ENCODE assay signal across 29 cellular contexts in the genomic region with DNA sequence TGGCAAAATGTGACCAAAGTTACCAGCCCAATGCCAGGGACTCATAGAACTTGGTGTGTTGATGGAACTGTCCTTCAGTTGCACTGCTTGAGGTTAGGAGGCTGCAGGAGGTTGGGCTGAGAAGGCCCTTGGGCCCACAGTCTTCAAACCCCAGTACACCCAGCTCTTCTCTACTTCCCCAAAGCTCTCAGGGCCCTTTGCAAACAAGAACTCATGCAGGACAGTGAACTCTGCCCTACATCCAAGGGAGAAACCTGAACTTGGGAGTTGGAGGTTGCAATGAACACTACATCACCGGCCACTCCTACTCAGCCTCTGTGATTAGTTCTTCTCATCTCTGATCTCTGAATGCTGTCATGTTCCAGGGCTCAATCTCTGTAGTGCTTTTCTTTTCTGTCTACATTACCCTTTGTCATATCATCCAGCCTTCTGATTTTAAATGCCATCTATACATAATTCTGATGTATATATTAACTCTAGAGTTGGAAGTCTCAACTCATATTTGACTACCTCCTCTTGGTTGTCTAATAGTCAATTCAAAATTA.
DNase-seq lines count a peak whose midpoint lies in the region; ATAC-seq, FAIRE-seq and TF ChIP-seq lines count a peak whose summit lies in the region.
"Had no signal": no experiment of that assay in that cellular context is flagged by ENCODE, and none has a peak within 500 bp of the region (broad histone marks: within the 10 kb centered on the region; RNA-seq: fewer than 3 reads in every experiment).

No MANE protein-coding gene starts in this region.

- no peaks in the 10 kb centered on the region for H3K36me3 ChIP-seq in KMS-11 (ENCODE audit: insufficient read depth)
- H3K36me3 ChIP-seq: BE2C, heart left ventricle, SJCRH30, stomach, tibial nerve had no signal

- H3K27me3 Mint-ChIP-seq in activated CD8-positive, alpha-beta memory T cell treated with anti-CD3 and anti-CD28 coated beads, Interleukin-2, amount 10 ng/mL, durations not matched to agents 7 days and 5 days: peaks cover 32% of the 10 kb centered on the region
- H3K27me3 Mint-ChIP-seq: activated naive CD8-positive, alpha-beta T cell treated with anti-CD3 and anti-CD28 coated beads, Interleukin-2, amount 10 ng/mL, durations not matched to agents 7 days and 5 days had no signal

- H3K36me3 Mint-ChIP-seq in activated CD8-positive, alpha-beta memory T cell treated with anti-CD3 and anti-CD28 coated beads, Interleukin-2, amount 10 ng/mL, durations not matched to agents 7 days and 5 days: peaks cover 4% of the 10 kb centered on the region
- H3K36me3 Mint-ChIP-seq in stimulated activated effector memory CD8-positive, alpha-beta T cell treated with anti-CD3 and anti-CD28 coated beads, Interleukin-12 subunit alpha, Interleukin-12 subunit beta, amount 100 ng/mL, for 72 hours: no peaks in the 10 kb centered on the region
- H3K36me3 Mint-ChIP-seq: activated naive CD8-positive, alpha-beta T cell treated with anti-CD3 and anti-CD28 coated beads, Interleukin-2, amount 10 ng/mL, durations not matched to agents 7 days and 5 days had no signal

- ATAC-seq in activated CD8-positive, alpha-beta memory T cell treated with anti-CD3 and anti-CD28 coated beads, Interleukin-2, amount 10 ng/mL, durations not matched to agents 7 days and 5 days: peak; percentile 12
- peak; percentile 69 for ATAC-seq in stimulated activated effector memory CD8-positive, alpha-beta T cell treated with anti-CD3 and anti-CD28 coated beads, Interleukin-12 subunit alpha, Interleukin-12 subunit beta, amount 100 ng/mL, for 72 hours
- ATAC-seq in GM21526 (IDR thresholded peaks at IDR 0.05; ENCODE audit: low FRiP score, unreplicated experiment): no peak
- ATAC-seq: A549, body of pancreas, heart left ventricle, left cardiac atrium, Panc1, T-helper 17 cell had no signal

- H2AFZ ChIP-seq in KMS-11 (ENCODE audit: low read depth): no peak overlapping the region

- no peak overlapping the region for H3K9ac ChIP-seq in KMS-11

- H3K79me2 ChIP-seq in KMS-11 (ENCODE audit: insufficient read depth, low read depth): no peaks in the 10 kb centered on the region

- FAIRE-seq in D721Med (lab: Jason Lieb, UNC): no peak
- FAIRE-seq: A549, H54 had no signal

- no peaks in the 10 kb centered on the region; the same call in 1 of the 2 replicates for H3K27me3 ChIP-seq in KMS-11 (ENCODE audit: insufficient read depth, low read depth)
- H3K27me3 ChIP-seq: BE2C, body of pancreas, heart left ventricle, stomach, tibial nerve had no signal

- peaks cover 34% of the 10 kb centered on the region for H3K4me1 ChIP-seq in KMS-11 (ENCODE audit: low read depth, poor library complexity, severe bottlenecking)
- H3K4me1 ChIP-seq: A549, BE2C, body of pancreas, SJCRH30, stomach, tibial nerve had no signal

- no peak overlapping the region for H3K27ac Mint-ChIP-seq in activated CD8-positive, alpha-beta memory T cell treated with anti-CD3 and anti-CD28 coated beads, Interleukin-2, amount 10 ng/mL, durations not matched to agents 7 days and 5 days
- peak overlapping the region; percentile 43 for H3K27ac Mint-ChIP-seq in stimulated activated effector memory CD8-positive, alpha-beta T cell treated with anti-CD3 and anti-CD28 coated beads, Interleukin-12 subunit alpha, Interleukin-12 subunit beta, amount 100 ng/mL, for 72 hours
- H3K27ac Mint-ChIP-seq: activated naive CD8-positive, alpha-beta T cell treated with anti-CD3 and anti-CD28 coated beads, Interleukin-2, amount 10 ng/mL, durations not matched to agents 7 days and 5 days; T-helper 17 cell had no signal

- H3K4me3 Mint-ChIP-seq in activated CD8-positive, alpha-beta memory T cell treated with anti-CD3 and anti-CD28 coated beads, Interleukin-2, amount 10 ng/mL, durations not matched to agents 7 days and 5 days: no peak overlapping the region
- H3K4me3 Mint-ChIP-seq in stimulated activated effector memory CD8-positive, alpha-beta T cell treated with anti-CD3 and anti-CD28 coated beads, Interleukin-12 subunit alpha, Interleukin-12 subunit beta, amount 100 ng/mL, for 72 hours: no peak overlapping the region
- H3K4me3 Mint-ChIP-seq: activated naive CD8-positive, alpha-beta T cell treated with anti-CD3 and anti-CD28 coated beads, Interleukin-2, amount 10 ng/mL, durations not matched to agents 7 days and 5 days; T-helper 17 cell had no signal

- peak overlapping the region; percentile 22 for H3K4me2 ChIP-seq in KMS-11
- H3K4me2 ChIP-seq: A549, smooth muscle cell had no signal

- no peak overlapping the region for H3K27ac ChIP-seq in KMS-11
- H3K27ac ChIP-seq: A549, body of pancreas, heart left ventricle, SJCRH30, stomach, tibial nerve, VCaP had no signal

- no peaks in the 10 kb centered on the region for H3K9me3 Mint-ChIP-seq in activated CD8-positive, alpha-beta memory T cell treated with anti-CD3 and anti-CD28 coated beads, Interleukin-2, amount 10 ng/mL, durations not matched to agents 7 days and 5 days (ENCODE audit: low read depth)
- no peaks in the 10 kb centered on the region for H3K9me3 Mint-ChIP-seq in stimulated activated effector memory CD8-positive, alpha-beta T cell treated with anti-CD3 and anti-CD28 coated beads, Interleukin-12 subunit alpha, Interleukin-12 subunit beta, amount 100 ng/mL, for 72 hours
- H3K9me3 Mint-ChIP-seq: activated naive CD8-positive, alpha-beta T cell treated with anti-CD3 and anti-CD28 coated beads, Interleukin-2, amount 10 ng/mL, durations not matched to agents 7 days and 5 days had no signal

- no peak overlapping the region for H3K4me3 ChIP-seq in KMS-11 (IDR thresholded peaks at IDR 0.05; ENCODE audit: insufficient read depth, low read depth, low read length)
- H3K4me3 ChIP-seq: A549, body of pancreas, heart left ventricle, SJCRH30, smooth muscle cell, stomach, tibial nerve had no signal

- DNase-seq in activated CD8-positive, alpha-beta memory T cell treated with anti-CD3 and anti-CD28 coated beads, Interleukin-2, amount 10 ng/mL, durations not matched to agents 7 days and 5 days: no peak
- no peak for DNase-seq in activated CD8-positive, alpha-beta memory T cell treated with anti-CD3 and anti-CD28 coated beads, Interleukin-2, amount 50 U/mL, for 48 hours
- DNase-seq in SKM-1 (lab: John Stamatoyannopoulos, UW; ENCODE audit: unreplicated experiment) (peak; percentile 51), D721Med (ENCODE audit: insufficient read length, low spot score) (no peak), retina (no peak)
- no peak for DNase-seq in stimulated activated effector memory CD8-positive, alpha-beta T cell treated with anti-CD3 and anti-CD28 coated beads, Interleukin-12 subunit alpha, Interleukin-12 subunit beta, amount 100 ng/mL, for 72 hours (ENCODE audit: low spot score in 2 of 2)
- DNase-seq: activated naive CD8-positive, alpha-beta T cell treated with anti-CD3 and anti-CD28 coated beads, Interleukin-2, amount 10 ng/mL, durations not matched to agents 7 days and 5 days; BE2C; body of pancreas; DND-41; effector CD4-positive, alpha-beta T cell; heart left ventricle; KG1; left cardiac atrium; mesenchymal stem cell; NCI-H1048; NCI-H1930; nucleus accumbens; SJCRH30; stomach; T-helper 17 cell had no signal

- no peaks in the 10 kb centered on the region for H4K20me1 ChIP-seq in KMS-11 (ENCODE audit: insufficient read depth)

- CTCF ChIA-PET in activated CD8-positive, alpha-beta memory T cell treated with anti-CD3 and anti-CD28 coated beads, Interleukin-2, amount 10 ng/mL, durations not matched to agents 7 days and 5 days (lab: Charles Lee): no interaction called here

- TF ChIP-seq CTCF in KMS-11 (conservative IDR thresholded peaks at IDR 0.05; ENCODE audit: low read depth, low read length): no peak
- TF ChIP-seq CTCF in D721Med (IDR thresholded peaks at IDR 0.05; ENCODE audit: insufficient read depth, missing control alignments): no peak

- peaks cover 22% of the 10 kb centered on the region for H3K4me1 Mint-ChIP-seq in activated CD8-positive, alpha-beta memory T cell treated with anti-CD3 and anti-CD28 coated beads, Interleukin-2, amount 10 ng/mL, durations not matched to agents 7 days and 5 days
- H3K4me1 Mint-ChIP-seq in stimulated activated effector memory CD8-positive, alpha-beta T cell treated with anti-CD3 and anti-CD28 coated beads, Interleukin-12 subunit alpha, Interleukin-12 subunit beta, amount 100 ng/mL, for 72 hours: peaks cover 19% of the 10 kb centered on the region
